In the genomic region with DNA sequence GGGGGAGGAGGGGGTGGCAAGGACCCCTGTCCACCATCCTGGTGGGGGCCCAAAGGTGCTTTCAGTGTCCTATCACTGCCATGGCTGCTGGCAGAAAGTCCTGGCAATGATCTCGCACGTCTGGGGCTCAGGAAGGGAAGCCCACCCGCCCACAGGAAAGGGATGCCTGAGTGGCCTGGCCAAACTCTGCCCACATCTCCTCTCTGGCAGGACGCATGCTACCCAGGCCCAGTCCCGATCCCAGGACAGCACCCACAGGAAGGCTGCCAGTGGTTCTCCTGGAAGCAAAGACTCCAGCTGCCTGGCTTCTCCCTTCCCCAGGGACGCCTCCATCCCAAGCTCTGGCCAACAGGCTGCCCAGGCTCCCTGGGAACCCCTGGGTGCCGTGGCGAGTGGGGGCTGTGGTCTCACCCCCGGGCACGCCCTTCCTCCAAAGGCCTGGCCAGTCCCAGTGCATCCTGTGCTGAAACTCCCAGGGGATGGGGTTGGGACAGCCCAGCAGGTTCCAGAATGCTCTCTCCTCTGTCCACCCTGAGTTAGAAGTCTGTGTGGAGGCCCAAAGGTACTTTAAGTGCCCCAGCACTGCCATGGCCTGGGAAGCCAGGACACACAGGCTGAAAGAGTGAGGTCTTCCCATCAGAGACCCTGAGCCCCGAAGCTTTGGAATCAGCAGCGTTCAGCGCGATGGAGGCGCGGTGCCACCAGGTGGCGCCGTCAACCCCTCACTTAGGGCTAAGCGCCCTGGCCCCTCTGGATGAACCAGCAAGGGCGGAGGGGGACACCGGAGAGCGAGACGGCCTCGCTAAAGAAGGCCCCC, we compare ENCODE assay signal across 8 cellular contexts. TPM values are rescaled to one million over a fixed set of nuclear protein-coding genes. Genes with fewer than 3 reads are reported as not detected.
DNase-seq lines count a peak whose midpoint lies in the region; ATAC-seq and TF ChIP-seq lines count a peak whose summit lies in the region.

No MANE protein-coding gene starts in this region.

- H3K27me3 ChIP-seq in HL-60 (ENCODE audit: insufficient read depth, poor library complexity, severe bottlenecking) (no peaks in the 10 kb centered on the region), Panc1 (ENCODE audit: control insufficient read depth, insufficient read depth, low read length) (no peaks in the 10 kb centered on the region)

- ATAC-seq in Panc1 (peak; percentile 91), GM21526 (IDR thresholded peaks at IDR 0.05; ENCODE audit: low FRiP score, unreplicated experiment) (no peak)

- H3K4me1 ChIP-seq in Panc1 (ENCODE audit: control insufficient read depth, insufficient read depth, low read length): no peaks in the 10 kb centered on the region

- no peak overlapping the region for H3K27ac ChIP-seq in HL-60 (replicated peaks)
- no peak overlapping the region for H3K27ac ChIP-seq in Panc1 (ENCODE audit: low read length)

- CTCF ChIA-PET in GM10248 (lab: Yijun Ruan, JAX): interaction anchor here (0.6 to 8.2 kb wide), 60 partner anchors 9 to 635 kb away, joined by 3 to 126 read pairs (median 4); partner anchors contain the start of genes ADAM17, KLF11, ODC1 and TAF1B
- CTCF ChIA-PET in Panc1 (lab: Charles Lee): interaction anchor here (0.6 to 1.3 kb wide), 10 partner anchors 10 to 255 kb away, joined by 3 to 8 read pairs (median 4); partner anchors contain the start of genes TAF1B and YWHAQ

- TF ChIP-seq CTCF in GM10248 (IDR thresholded peaks at IDR 0.05; ENCODE audit: control extremely low read depth, extremely low read depth, low read depth, missing control alignments): peak; percentile 94
- TF ChIP-seq CTCF in HL-60 (IDR thresholded peaks at IDR 0.05; ENCODE audit: insufficient read depth, low read length): peak; percentile 92
- TF ChIP-seq CTCF in Panc1 (IDR thresholded peaks at IDR 0.05): peak; percentile 98
- TF ChIP-seq CTCF in fibroblast of mammary gland (conservative IDR thresholded peaks at IDR 0.05; ENCODE audit: control insufficient read depth, insufficient read depth, low read depth, low read length): peak; percentile 85

- POLR2A ChIA-PET in GM10248 (lab: Yijun Ruan, JAX): no interaction called here
- POLR2A ChIA-PET in Panc1 (lab: Charles Lee): interaction anchor here (0.6 kb wide), 1 partner anchor 13 kb away, joined by 11 read pairs; no protein-coding TSS in a partner anchor

- H3K4me3 ChIP-seq in HL-60 (replicated peaks; ENCODE audit: insufficient read depth, low read length) (no peak overlapping the region), Panc1 (ENCODE audit: low read depth in 2 of 2, low read length in 2 of 2) (peak overlapping the region in 1 of 2 experiments; percentile 23; a peak in 2 of 4 replicates), fibroblast of mammary gland (ENCODE audit: control insufficient read depth, low read depth, low read length) (no peak overlapping the region)

- no TSS peak for BruUV-seq in Panc1 (replicated peaks; lab: Mats Ljungman, UMichigan)

- no peaks in the 10 kb centered on the region for H3K36me3 ChIP-seq in Panc1 (ENCODE audit: control insufficient read depth, insufficient read depth, low read length)

- in situ Hi-C loops in Panc1 (cut with HindIII; ENCODE audit: low pct_unique_long_range_greater_than_20kb, low sequenced_read_pairs): no loop called here

- intact Hi-C loops in Panc1 (cut with micrococcal nuclease; ENCODE audit: unreplicated experiment): loop anchor here (5.0 kb wide), 1 partner anchor 234 kb away; no protein-coding TSS in a partner anchor

- no peaks in the 10 kb centered on the region for H3K9me3 ChIP-seq in Panc1 (ENCODE audit: control insufficient read depth, insufficient read depth, low read depth, low read length)

- DNase-seq in GM10248 (ENCODE audit: extremely low spot score) (peak; percentile 89), HL-60 (ENCODE audit: low read depth in 1 of 2, low spot score in 1 of 2) (peak; percentile 22 to 34), Panc1 (ENCODE audit: low read depth, low spot score) (no peak), activated T-helper 1 cell treated with Interleukin-2 at 50 U/mL for 16 hours (ENCODE audit: low read depth) (peak; percentile 47), fibroblast of mammary gland (ENCODE audit: low read depth) (peak; percentile 58), nucleus accumbens (lab: John Stamatoyannopoulos, UW) (peak in 38 of 56 donors; percentile 6 to 78 (median 34)), superior temporal gyrus (ENCODE audit: extremely low spot score) (peak; percentile 81)

RNA-seq across cellular contexts. Expression of gene TAF1B, which starts 29.8 kb away (rescaled TPM):
- total RNA-seq in Panc1 (2021; ENCODE audit: unreplicated experiment): 35.2 TPM
- 11.1 TPM for polyA plus RNA-seq in Panc1 (2012; ENCODE audit: insufficient read length)
